ENCODE assay signal across 1 cellular context in genomic region chr5:149797897-149798296, GRCh38.
TF ChIP-seq lines count a peak whose summit lies in the region.

No MANE protein-coding gene starts in this region.

TF ChIP-seq in HCT116, 20 proteins besides CTCF, POLR2A, EP300 and RAD21 (continued from another document):
- TF ChIP-seq REST (IDR thresholded peaks at IDR 0.05; ENCODE audit: low read depth) (no peak), POLR2AphosphoS5 (IDR thresholded peaks at IDR 0.05; ENCODE audit: low read depth, low read length) (no peak), TCF7L2 (IDR thresholded peaks at IDR 0.05; ENCODE audit: borderline replicate concordance, extremely low read depth, insufficient read depth, insufficient read length) (no peak), SIN3A (IDR thresholded peaks at IDR 0.05; ENCODE audit: low read depth) (no peak), CEBPB (IDR thresholded peaks at IDR 0.05; ENCODE audit: low read depth) (no peak), EGR1 (IDR thresholded peaks at IDR 0.05; ENCODE audit: low read depth) (no peak)
TF ChIP-seq in HCT116: peak in this region for 0.
